19 cellular contexts compared by ENCODE assay signal in genomic region chr7:28865494-28866257, GRCh38.
DNase-seq lines count a peak whose midpoint lies in the region; FAIRE-seq and TF ChIP-seq lines count a peak whose summit lies in the region.
"Had no signal": no experiment of that assay in that cellular context is flagged by ENCODE, and none has a peak within 500 bp of the region (broad histone marks: within the 10 kb centered on the region; RNA-seq: fewer than 3 reads in every experiment).

No MANE protein-coding gene starts in this region.

- CTCF ChIA-PET in HEK293 (lab: Yijun Ruan, JAX), result interaction anchor here (0.5 to 1.6 kb wide), 2 partner anchors 11 to 76 kb away, joined by 3 to 5 read pairs; no protein-coding TSS in a partner anchor

- H3K4me3 ChIP-seq in HEK293 (ENCODE audit: low read depth, low read length) (no peak overlapping the region), adipocyte (ENCODE audit: low read length) (no peak overlapping the region), uterus (no peak overlapping the region)
- H3K4me3 ChIP-seq: adrenal gland, cardiac muscle cell, tibial artery had no signal

- no peaks in the 10 kb centered on the region for H3K36me3 ChIP-seq in HEK293 (ENCODE audit: control insufficient read depth in 2 of 2, insufficient read depth in 1 of 2, low read length in 2 of 2)
- no peaks in the 10 kb centered on the region for H3K36me3 ChIP-seq in adipocyte (ENCODE audit: control insufficient read depth, insufficient read depth, low read length, severe bottlenecking)
- no peaks in the 10 kb centered on the region for H3K36me3 ChIP-seq in uterus
- H3K36me3 ChIP-seq: adrenal gland, BE2C, cardiac muscle cell, tibial artery had no signal

- POLR2A ChIA-PET in HEK293 (lab: Yijun Ruan, JAX), result interaction anchor here (0.5 kb wide), 1 partner anchor 576 kb away, joined by 3 read pairs; no protein-coding TSS in a partner anchor

- DNase-seq in adipocyte (ENCODE audit: low read depth) (peak; percentile 78), left kidney (ENCODE audit: low read depth, low spot score) (peak; percentile 49), uterus (no peak), SW 1271 (lab: John Stamatoyannopoulos, UW) (no peak), RCC 7860 (ENCODE audit: low spot score) (no peak)
- DNase-seq in stimulated activated CD4-positive, alpha-beta T cell treated with anti-CD3 and anti-CD28 coated beads, Interleukin-2, amount 100 ng/mL, for 48 hours, result no peak
- DNase-seq: activated CD4-positive, alpha-beta T cell treated with anti-CD3 and anti-CD28 coated beads, Interleukin-2, amount 50 U/mL, for 1 hour; activated CD8-positive, alpha-beta memory T cell treated with anti-CD3 and anti-CD28 coated beads, Interleukin-2, amount 50 U/mL, for 4 hours; activated effector memory CD4-positive, alpha-beta T cell treated with anti-CD3 and anti-CD28 coated beads, Interleukin-2, amount 50 U/mL, for 16 hours; adrenal gland; BE2C; kidney; NCI-H2107; NCI-H526; stimulated activated CD4-positive, alpha-beta T cell treated with anti-CD3 and anti-CD28 coated beads, Interleukin-2, amount 100 ng/mL, for 24 hours; tibial artery had no signal

- no peak for FAIRE-seq in RCC 7860 (lab: Jason Lieb, UNC)
- FAIRE-seq: frontal cortex, kidney had no signal

- no peak overlapping the region for H3K9ac ChIP-seq in adipocyte (ENCODE audit: low read length)

- H3K4me1 ChIP-seq in HEK293 (ENCODE audit: control insufficient read depth, insufficient read depth, low read length), result peaks cover 19% of the 10 kb centered on the region
- H3K4me1 ChIP-seq in adipocyte (ENCODE audit: control insufficient read depth, insufficient read depth, low read length), result peaks cover 4% of the 10 kb centered on the region
- no peaks in the 10 kb centered on the region for H3K4me1 ChIP-seq in uterus
- H3K4me1 ChIP-seq: adrenal gland, BE2C, tibial artery had no signal

- no peak for TF ChIP-seq POLR2A in uterus (IDR thresholded peaks at IDR 0.05)

- intact Hi-C loops in uterus (cut with DNase I; ENCODE audit: low total_unique reads), result no loop called here

- H3K9me3 ChIP-seq in HEK293 (ENCODE audit: control insufficient read depth, insufficient read depth, low read depth, low read length) (no peaks in the 10 kb centered on the region), adipocyte (ENCODE audit: control insufficient read depth, low read length) (no peaks in the 10 kb centered on the region), uterus (no peaks in the 10 kb centered on the region)
- H3K9me3 ChIP-seq: adrenal gland, BE2C, tibial artery had no signal

- no peaks in the 10 kb centered on the region for H3K27me3 ChIP-seq in adipocyte (replicated peaks; ENCODE audit: control insufficient read depth, insufficient read depth, low read length)
- no peaks in the 10 kb centered on the region for H3K27me3 ChIP-seq in uterus
- H3K27me3 ChIP-seq: BE2C, cardiac muscle cell had no signal

- H3K27ac ChIP-seq in HEK293 (ENCODE audit: extremely low read depth, low read depth, low read length), result no peak overlapping the region
- H3K27ac ChIP-seq in uterus, result no peak overlapping the region
- H3K27ac ChIP-seq: adrenal gland, cardiac muscle cell, tibial artery had no signal

- TF ChIP-seq CTCF in HEK293 (tag by site-specific recombination; IDR thresholded peaks at IDR 0.05) (no peak), uterus (IDR thresholded peaks at IDR 0.05) (no peak)

TF ChIP-seq in HEK293, 187 proteins besides CTCF, POLR2A, EP300 and RAD21 (continues in another document):
- TF ChIP-seq ZNF292 (tag by site-specific recombination; IDR thresholded peaks at IDR 0.05; ENCODE audit: borderline replicate concordance, low read depth), result no peak
- 0 out of 2 replicates have a peak, but pooled peaks have one; percentile 14 for TF ChIP-seq ZNF843 (tag by site-specific recombination; IDR thresholded peaks at IDR 0.05)
- TF ChIP-seq ZNF266 (tag by site-specific recombination; IDR thresholded peaks at IDR 0.05; ENCODE audit: low read depth), result no peak
- peak; percentile 47 for TF ChIP-seq SP7 (tag by site-specific recombination; IDR thresholded peaks at IDR 0.05)
- TF ChIP-seq RBAK (tag by site-specific recombination; IDR thresholded peaks at IDR 0.05), result no peak
- TF ChIP-seq PRDM6 (tag by site-specific recombination; IDR thresholded peaks at IDR 0.05), result peak; percentile 74
- TF ChIP-seq ZNF157 (tag by site-specific recombination; IDR thresholded peaks at IDR 0.05), result no peak
- TF ChIP-seq BCL11B (tag by site-specific recombination; IDR thresholded peaks at IDR 0.05; ENCODE audit: low read depth), result no peak
- no peak for TF ChIP-seq ZFP37 (tag by site-specific recombination; IDR thresholded peaks at IDR 0.05)
- no peak for TF ChIP-seq KLF16 (tag by site-specific recombination; IDR thresholded peaks at IDR 0.05)
- TF ChIP-seq ZNF362 (tag by site-specific recombination; IDR thresholded peaks at IDR 0.05), result no peak
- no peak for TF ChIP-seq ZNF768 (tag by site-specific recombination; IDR thresholded peaks at IDR 0.05)
- peak; percentile 69; the same call in 1 of the 2 replicates for TF ChIP-seq ZBTB44 (tag by site-specific recombination; IDR thresholded peaks at IDR 0.05)
- no peak for TF ChIP-seq ZNF473 (tag by site-specific recombination; IDR thresholded peaks at IDR 0.05)
- no peak for TF ChIP-seq ZNF274 (IDR thresholded peaks at IDR 0.05; ENCODE audit: low read length)
- no peak for TF ChIP-seq ZNF274 (tag by site-specific recombination; IDR thresholded peaks at IDR 0.05; ENCODE audit: borderline replicate concordance)
- no peak for TF ChIP-seq HIC1 (tag by site-specific recombination; IDR thresholded peaks at IDR 0.05)
- TF ChIP-seq ZNF366 (tag by site-specific recombination; conservative IDR thresholded peaks at IDR 0.05), result 0 out of 2 replicates have a peak, but pooled peaks have one; percentile 25
- TF ChIP-seq ZNF324 (tag by site-specific recombination; IDR thresholded peaks at IDR 0.05), result no peak
- TF ChIP-seq ZNF600 (tag by site-specific recombination; IDR thresholded peaks at IDR 0.05), result no peak
- no peak for TF ChIP-seq ZNF350 (tag by site-specific recombination; IDR thresholded peaks at IDR 0.05)

Comparison
In these comparisons a context has a peak if more than half of its experiments do, and no peak if none do; other contexts are left out.
1. DNase-seq: peak in adipocyte (single experiment) and left kidney (single experiment); none in uterus (0 of 2), SW 1271 (0 of 2), RCC 7860 (single experiment) and stimulated activated CD4-positive, alpha-beta T cell treated with anti-CD3 and anti-CD28 coated beads, Interleukin-2, amount 100 ng/mL, for 48 hours (0 of 2).